26 cellular contexts compared by ENCODE assay signal in genomic region chr2:217030081-217030480, GRCh38.
A peak's percentile ranks its signal among the peaks of the same experiment; 100 is the strongest.
DNase-seq lines count a peak whose midpoint lies in the region; FAIRE-seq and TF ChIP-seq lines count a peak whose summit lies in the region.
"Had no signal": no experiment of that assay in that cellular context is flagged by ENCODE, and none has a peak within 500 bp of the region (broad histone marks: within the 10 kb centered on the region; RNA-seq: fewer than 3 reads in every experiment).

No MANE protein-coding gene starts in this region.

- TF ChIP-seq CTCF in bronchial epithelial cell (IDR thresholded peaks at IDR 0.05; ENCODE audit: insufficient read depth, low read length, severe bottlenecking) (no peak), vagina (IDR thresholded peaks at IDR 0.05) (no peak), suprapubic skin (IDR thresholded peaks at IDR 0.05) (no peak)

- TF ChIP-seq EP300 in suprapubic skin (IDR thresholded peaks at IDR 0.05): no peak

- H2BK15ac ChIP-seq in neuronal stem cell (ENCODE audit: low read length): no peak overlapping the region

- no peaks in the 10 kb centered on the region for H3K36me3 ChIP-seq in bronchial epithelial cell (ENCODE audit: control insufficient read depth, insufficient read depth, low read length)
- H3K36me3 ChIP-seq in neuronal stem cell (replicated peaks in 1 of 2; ENCODE audit: control insufficient read depth in 2 of 2, insufficient read depth in 2 of 2, low read length in 2 of 2): no peaks in the 10 kb centered on the region
- no peaks in the 10 kb centered on the region for H3K36me3 ChIP-seq in vagina
- no peaks in the 10 kb centered on the region for H3K36me3 ChIP-seq in suprapubic skin
- H3K36me3 ChIP-seq: BE2C, BLaER1 had no signal

- H3K4me1 ChIP-seq in neuronal stem cell (ENCODE audit: control insufficient read depth in 2 of 2, insufficient read depth in 1 of 2, low read depth in 1 of 2, low read length in 2 of 2): peaks cover 0 to 2% of the 10 kb centered on the region in 2 donors
- no peaks in the 10 kb centered on the region for H3K4me1 ChIP-seq in vagina
- no peaks in the 10 kb centered on the region for H3K4me1 ChIP-seq in suprapubic skin

- H3K9me3 ChIP-seq in neuronal stem cell (replicated peaks in 1 of 2; ENCODE audit: control insufficient read depth in 2 of 2, insufficient read depth in 1 of 2, low read depth in 1 of 2, low read length in 2 of 2) (no peaks in the 10 kb centered on the region), vagina (no peaks in the 10 kb centered on the region), suprapubic skin (no peaks in the 10 kb centered on the region)
- H3K9me3 ChIP-seq: BE2C, BLaER1 had no signal

- H2BK120ac ChIP-seq in neuronal stem cell (ENCODE audit: low read depth, low read length): no peak overlapping the region

- peak overlapping the region; percentile 12 for H2AFZ ChIP-seq in neuronal stem cell (ENCODE audit: low read length)

- peak; percentile 47 for FAIRE-seq in bronchial epithelial cell (lab: Jason Lieb, UNC)
- FAIRE-seq: A204.1, GM12878, GM12892, GM18507 had no signal

- H2BK12ac ChIP-seq in neuronal stem cell (ENCODE audit: low read length): no peak overlapping the region

- no peak overlapping the region for H4K91ac ChIP-seq in neuronal stem cell (ENCODE audit: low read depth, low read length, poor library complexity)

- H3K4me1 Mint-ChIP-seq in T-helper 2 cell treated with Interferon-gamma antibody and Interleukin-4, amounts not matched to agents 5 μg/mL and 100 μg/mL, for 36 hours (ENCODE audit: low read depth): no peaks in the 10 kb centered on the region
- H3K4me1 Mint-ChIP-seq: CD14-positive monocyte; CD4-positive, alpha-beta memory T cell; CD4-positive, CD25-positive, alpha-beta regulatory T cell; CD8-positive, alpha-beta memory T cell had no signal

- TF ChIP-seq POLR2A in vagina (IDR thresholded peaks at IDR 0.05): no peak
- no peak for TF ChIP-seq POLR2A in suprapubic skin (IDR thresholded peaks at IDR 0.05)

- H3K27ac ChIP-seq in neuronal stem cell (replicated peaks; ENCODE audit: low read length) (no peak overlapping the region), vagina (no peak overlapping the region), suprapubic skin (no peak overlapping the region)
- H3K27ac ChIP-seq: BLaER1 had no signal

- H3K4me2 ChIP-seq in neuronal stem cell (ENCODE audit: insufficient read depth, low read length, poor library complexity, severe bottlenecking): no peak overlapping the region
- H3K4me2 ChIP-seq: BLaER1 had no signal

- H3K23ac ChIP-seq in neuronal stem cell (ENCODE audit: low read depth, low read length, poor library complexity): no peak overlapping the region

- no peak overlapping the region for H3K9ac ChIP-seq in neuronal stem cell (ENCODE audit: low read depth, low read length, poor library complexity)
- H3K9ac ChIP-seq: BLaER1 had no signal

- H3K27me3 ChIP-seq in bronchial epithelial cell (ENCODE audit: control insufficient read depth, insufficient read depth, low read length) (peaks cover 5% of the 10 kb centered on the region), neuronal stem cell (ENCODE audit: control insufficient read depth in 3 of 3, insufficient read depth in 3 of 3, low read depth in 1 of 3, low read length in 3 of 3) (no peaks in the 10 kb centered on the region), vagina (no peaks in the 10 kb centered on the region), suprapubic skin (no peaks in the 10 kb centered on the region)
- H3K27me3 ChIP-seq: BE2C, BLaER1 had no signal

- no peak overlapping the region for H3K18ac ChIP-seq in neuronal stem cell (ENCODE audit: low read length)

- no peak overlapping the region for H3K27ac Mint-ChIP-seq in T-helper 2 cell treated with Interferon-gamma antibody and Interleukin-4, amounts not matched to agents 5 μg/mL and 100 μg/mL, for 36 hours
- H3K27ac Mint-ChIP-seq: CD4-positive, alpha-beta memory T cell; CD4-positive, CD25-positive, alpha-beta regulatory T cell; CD8-positive, alpha-beta memory T cell had no signal

- H3K4ac ChIP-seq in neuronal stem cell (ENCODE audit: low read length): no peak overlapping the region

- no peak overlapping the region for H2BK5ac ChIP-seq in neuronal stem cell (ENCODE audit: low read length)

- DNase-seq in bronchial epithelial cell (ENCODE audit: low read depth) (no peak), neuronal stem cell (ENCODE audit: low spot score) (no peak), vagina (ENCODE audit: extremely low spot score in 2 of 2) (peak; percentile 64), suprapubic skin (ENCODE audit: low spot score in 2 of 2) (no peak)
- no peak for DNase-seq in T-helper 2 cell treated with Interferon-gamma antibody and Interleukin-4, amounts not matched to agents 5 μg/mL and 100 μg/mL, for 36 hours (ENCODE audit: low spot score)
- DNase-seq: 8988T; ACHN; BE2C; C1 segment of cervical spinal cord; CD4-positive, alpha-beta memory T cell; CD4-positive, CD25-positive, alpha-beta regulatory T cell; CD8-positive, alpha-beta memory T cell; COR-L47; DMS 273 treated with DMSO at 0.1 percent for 48 hours; DMS153; DMS53; DMS79; DND-41; EL; GDM1 had no signal

- H3K4me3 Mint-ChIP-seq in T-helper 2 cell treated with Interferon-gamma antibody and Interleukin-4, amounts not matched to agents 5 μg/mL and 100 μg/mL, for 36 hours: no peak overlapping the region
- H3K4me3 Mint-ChIP-seq: CD14-positive monocyte; CD4-positive, alpha-beta memory T cell; CD4-positive, CD25-positive, alpha-beta regulatory T cell; CD8-positive, alpha-beta memory T cell had no signal

- H3K9me3 Mint-ChIP-seq in T-helper 2 cell treated with Interferon-gamma antibody and Interleukin-4, amounts not matched to agents 5 μg/mL and 100 μg/mL, for 36 hours: no peaks in the 10 kb centered on the region
- H3K9me3 Mint-ChIP-seq: CD14-positive monocyte had no signal

- H3K36me3 Mint-ChIP-seq in T-helper 2 cell treated with Interferon-gamma antibody and Interleukin-4, amounts not matched to agents 5 μg/mL and 100 μg/mL, for 36 hours (ENCODE audit: low read depth): no peaks in the 10 kb centered on the region
- H3K36me3 Mint-ChIP-seq: CD14-positive monocyte; CD4-positive, alpha-beta memory T cell; CD4-positive, CD25-positive, alpha-beta regulatory T cell; CD8-positive, alpha-beta memory T cell had no signal

- no CpG with 5 or more reads among the region's 6 CpGs for WGBS in neuronal stem cell (ENCODE audit: extremely low coverage in 2 of 2, insufficient read length in 2 of 2, insufficient replicate concordance in 1 of 2), 2 donors
- 94% methylated on average over 6 of the region's 6 CpGs for WGBS in suprapubic skin

- no peak overlapping the region for H2AK5ac ChIP-seq in neuronal stem cell (ENCODE audit: low read depth, low read length)

- no peak overlapping the region for H3K14ac ChIP-seq in neuronal stem cell (ENCODE audit: low read length)

- no peak overlapping the region for H3K4me3 ChIP-seq in bronchial epithelial cell (ENCODE audit: low read depth, low read length)
- no peak overlapping the region for H3K4me3 ChIP-seq in neuronal stem cell (ENCODE audit: low read length in 2 of 2)
- H3K4me3 ChIP-seq in vagina: no peak overlapping the region
- H3K4me3 ChIP-seq in suprapubic skin: no peak overlapping the region
- H3K4me3 ChIP-seq: BLaER1, GM12878 had no signal

- H3K79me1 ChIP-seq in neuronal stem cell (ENCODE audit: low read depth, low read length): no peaks in the 10 kb centered on the region

- H3K27me3 Mint-ChIP-seq in T-helper 2 cell treated with Interferon-gamma antibody and Interleukin-4, amounts not matched to agents 5 μg/mL and 100 μg/mL, for 36 hours (ENCODE audit: low read depth): peaks cover 2% of the 10 kb centered on the region
- H3K27me3 Mint-ChIP-seq: CD4-positive, CD25-positive, alpha-beta regulatory T cell had no signal

- H4K8ac ChIP-seq in neuronal stem cell (ENCODE audit: low read depth, low read length): no peak overlapping the region

- intact Hi-C loops in vagina (cut with DNase I): no loop called here

Comparison
In these comparisons a context has a peak if more than half of its experiments do, and no peak if none do; other contexts are left out.
1. DNase-seq: peak in vagina (2 of 2); none in bronchial epithelial cell (single experiment), neuronal stem cell (single experiment), T-helper 2 cell treated with Interferon-gamma antibody and Interleukin-4, amounts not matched to agents 5 μg/mL and 100 μg/mL, for 36 hours (single experiment) and suprapubic skin (0 of 2).